ENCODE assay signal across 1 cellular context in genomic region chr6:103405321-103405720, GRCh38.
TF ChIP-seq lines count a peak whose summit lies in the region.

No MANE protein-coding gene starts in this region.

TF ChIP-seq in GM23338, 12 proteins besides CTCF, POLR2A, EP300 and RAD21 (continued from another document):
- TF ChIP-seq ZNF462 (CRISPR knock-in tag; IDR thresholded peaks at IDR 0.05) (no peak), CREB1 (CRISPR knock-in tag; IDR thresholded peaks at IDR 0.05; ENCODE audit: low read depth) (no peak), EZH2phosphoT487 (IDR thresholded peaks at IDR 0.05; ENCODE audit: unreplicated experiment) (no peak), EZH2 (IDR thresholded peaks at IDR 0.05; ENCODE audit: low read depth, unreplicated experiment) (no peak), NANOG (IDR thresholded peaks at IDR 0.05; ENCODE audit: borderline replicate concordance) (no peak), STAT1 (IDR thresholded peaks at IDR 0.05; ENCODE audit: unreplicated experiment) (no peak)
